ENCODE assay signal across 8 cellular contexts in genomic region chr2:177148477-177149154, GRCh38.
DNase-seq lines count a peak whose midpoint lies in the region; ATAC-seq and TF ChIP-seq lines count a peak whose summit lies in the region.

No MANE protein-coding gene starts in this region.

- peak; percentile 78 for TF ChIP-seq CTCF in BE2C (IDR thresholded peaks at IDR 0.05; ENCODE audit: low read depth, low read length)
- TF ChIP-seq CTCF in coronary artery (IDR thresholded peaks at IDR 0.05) = peak; percentile 29
- TF ChIP-seq CTCF in liver (IDR thresholded peaks at IDR 0.05; ENCODE audit: low read depth, low read length, missing input control) = peak; percentile 69

- H3K27me3 ChIP-seq in BE2C (no peaks in the 10 kb centered on the region), liver (ENCODE audit: control insufficient read depth in 4 of 4, insufficient read depth in 4 of 4, low read length in 3 of 4) (peaks cover 0 to 8% (median 3%) of the 10 kb centered on the region in 4 donors)

- H3K4me1 ChIP-seq in BE2C = no peaks in the 10 kb centered on the region
- H3K4me1 ChIP-seq in liver (ENCODE audit: control insufficient read depth in 4 of 4, insufficient read depth in 4 of 4, low read length in 3 of 4) = peaks cover 0 to 10% (median 7%) of the 10 kb centered on the region in 4 donors

- peak; percentile 81 to 85 for TF ChIP-seq RAD21 in liver (IDR thresholded peaks at IDR 0.05)

- CTCF ChIA-PET in activated CD4-positive, alpha-beta T cell treated with anti-CD3 and anti-CD28 coated beads for 36 hours (lab: Charles Lee) = interaction anchor here (0.5 to 4.7 kb wide), 78 partner anchors 9 to 1223 kb away, joined by 3 to 43 read pairs (median 4); partner anchors contain the start of gene NFE2L2

- H3K4me3 Mint-ChIP-seq in activated CD4-positive, alpha-beta T cell treated with anti-CD3 and anti-CD28 coated beads for 36 hours = peak overlapping the region; percentile 81

- peak; percentile 79 for ATAC-seq in HG03378 (IDR thresholded peaks at IDR 0.05; ENCODE audit: unreplicated experiment)
- ATAC-seq in activated CD4-positive, alpha-beta T cell treated with anti-CD3 and anti-CD28 coated beads for 36 hours = peak; percentile 96

- 2% methylated on average over 25 of the region's 25 CpGs for WGBS in liver

- DNase-seq in BE2C (peak; percentile 80), GM19238 (ENCODE audit: insufficient read length, low spot score) (peak; percentile 23), NCI-H510A (lab: John Stamatoyannopoulos, UW) (peak; percentile 76), coronary artery (ENCODE audit: low spot score) (peak; percentile 79)
- peak; percentile 87 for DNase-seq in activated CD4-positive, alpha-beta T cell treated with anti-CD3 and anti-CD28 coated beads for 36 hours
- DNase-seq in stimulated activated CD4-positive, alpha-beta T cell treated with anti-CD3 and anti-CD28 coated beads, Interleukin-4, amount 100 ng/mL, for 48 hours (ENCODE audit: low read depth in 2 of 2) = peak; percentile 64 to 68

- POLR2A ChIA-PET in activated CD4-positive, alpha-beta T cell treated with anti-CD3 and anti-CD28 coated beads for 36 hours (lab: Charles Lee) = interaction anchor here (0.6 to 1.0 kb wide), 4 partner anchors 10 to 867 kb away, joined by 3 to 7 read pairs (median 4); no protein-coding TSS in a partner anchor

- no peaks in the 10 kb centered on the region for H3K9me3 Mint-ChIP-seq in activated CD4-positive, alpha-beta T cell treated with anti-CD3 and anti-CD28 coated beads for 36 hours (ENCODE audit: low read depth)

- peak overlapping the region in 1 of 2 donors; percentile 58 for H3K9ac ChIP-seq in liver (ENCODE audit: low read depth in 1 of 2, low read length in 2 of 2)

- no peaks in the 10 kb centered on the region for H3K36me3 ChIP-seq in BE2C
- H3K36me3 ChIP-seq in liver (ENCODE audit: control insufficient read depth in 4 of 4, insufficient read depth in 3 of 4, low read depth in 1 of 4, low read length in 3 of 4) = no peaks in the 10 kb centered on the region

- no peak overlapping the region for H3K27ac ChIP-seq in coronary artery
- H3K27ac ChIP-seq in liver (ENCODE audit: low read depth in 1 of 2, low read length in 2 of 2) = no peak overlapping the region

- peaks cover 32% of the 10 kb centered on the region for H3K27me3 Mint-ChIP-seq in activated CD4-positive, alpha-beta T cell treated with anti-CD3 and anti-CD28 coated beads for 36 hours

- peaks cover 14% of the 10 kb centered on the region for H3K4me1 Mint-ChIP-seq in activated CD4-positive, alpha-beta T cell treated with anti-CD3 and anti-CD28 coated beads for 36 hours

- no peaks in the 10 kb centered on the region for H3K36me3 Mint-ChIP-seq in activated CD4-positive, alpha-beta T cell treated with anti-CD3 and anti-CD28 coated beads for 36 hours (ENCODE audit: low read depth)

- peak overlapping the region; percentile 28 for H3K27ac Mint-ChIP-seq in activated CD4-positive, alpha-beta T cell treated with anti-CD3 and anti-CD28 coated beads for 36 hours

- H3K9me3 ChIP-seq in BE2C (no peaks in the 10 kb centered on the region), liver (ENCODE audit: control insufficient read depth in 4 of 4, low read length in 3 of 4) (no peaks in the 10 kb centered on the region)

- H3K4me3 ChIP-seq in BE2C (ENCODE audit: low read depth, low read length) (peak overlapping the region; percentile 52), coronary artery (peak overlapping the region; percentile 69), liver (ENCODE audit: low read depth in 1 of 3, low read length in 3 of 3) (peak overlapping the region; percentile 34 to 63 (median 55))

- intact Hi-C loops in activated CD4-positive, alpha-beta T cell treated with anti-CD3 and anti-CD28 coated beads for 36 hours (cut with DNase I, micrococcal nuclease) = loop anchor here (5.0 to 10.0 kb wide), 11 partner anchors 76 to 1456 kb away; no protein-coding TSS in a partner anchor

TF ChIP-seq in liver, 16 proteins besides CTCF, POLR2A, EP300 and RAD21:
- peak in 1 of 2 donors; percentile 6 for TF ChIP-seq HNF4A (conservative IDR thresholded peaks at IDR 0.05)
- no peak for TF ChIP-seq TAF1 (conservative IDR thresholded peaks at IDR 0.05)

Comparison
In these comparisons a context has a peak if more than half of its experiments do, and no peak if none do; other contexts are left out.
1. DNase-seq: peak in every context shown above with its lines; median percentile 87 in activated CD4-positive, alpha-beta T cell treated with anti-CD3 and anti-CD28 coated beads for 36 hours; 80 in BE2C; 79 in coronary artery; 76 in NCI-H510A; 66 in stimulated activated CD4-positive, alpha-beta T cell treated with anti-CD3 and anti-CD28 coated beads, Interleukin-4, amount 100 ng/mL, for 48 hours; 23 in GM19238.